In the genomic region with DNA sequence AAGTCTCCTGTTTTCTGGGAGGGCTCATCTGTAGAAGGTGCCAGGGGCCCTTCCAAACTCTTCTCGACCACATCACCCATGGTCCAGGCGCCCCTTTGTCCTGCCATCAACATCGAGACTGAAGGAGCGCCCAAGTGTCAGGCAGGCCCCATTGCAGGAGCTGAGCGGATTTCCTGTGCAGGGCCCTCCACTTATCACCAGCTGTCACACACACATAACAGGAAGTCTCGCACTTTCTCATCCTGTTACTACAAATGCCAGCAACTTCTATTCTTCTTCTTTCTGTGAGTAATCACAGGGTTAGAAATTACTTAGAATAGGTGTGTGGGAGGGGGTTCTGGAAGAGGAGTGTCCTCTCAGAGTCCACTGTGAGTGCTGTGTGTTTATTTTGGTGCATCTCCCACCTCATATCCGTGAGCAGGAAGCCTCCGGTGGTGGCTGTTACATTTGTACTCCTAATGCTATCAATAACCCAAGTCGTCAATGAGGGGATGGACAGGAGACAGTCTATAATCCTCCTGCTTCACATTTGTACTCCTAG, we compare ENCODE assay signal across 9 cellular contexts.
A peak's percentile ranks its signal among the peaks of the same experiment; 100 is the strongest.
DNase-seq lines count a peak whose midpoint lies in the region; ATAC-seq lines count a peak whose summit lies in the region.
"Had no signal": no experiment of that assay in that cellular context is flagged by ENCODE, and none has a peak within 500 bp of the region (broad histone marks: within the 10 kb centered on the region; RNA-seq: fewer than 3 reads in every experiment).

A gene with protein sequence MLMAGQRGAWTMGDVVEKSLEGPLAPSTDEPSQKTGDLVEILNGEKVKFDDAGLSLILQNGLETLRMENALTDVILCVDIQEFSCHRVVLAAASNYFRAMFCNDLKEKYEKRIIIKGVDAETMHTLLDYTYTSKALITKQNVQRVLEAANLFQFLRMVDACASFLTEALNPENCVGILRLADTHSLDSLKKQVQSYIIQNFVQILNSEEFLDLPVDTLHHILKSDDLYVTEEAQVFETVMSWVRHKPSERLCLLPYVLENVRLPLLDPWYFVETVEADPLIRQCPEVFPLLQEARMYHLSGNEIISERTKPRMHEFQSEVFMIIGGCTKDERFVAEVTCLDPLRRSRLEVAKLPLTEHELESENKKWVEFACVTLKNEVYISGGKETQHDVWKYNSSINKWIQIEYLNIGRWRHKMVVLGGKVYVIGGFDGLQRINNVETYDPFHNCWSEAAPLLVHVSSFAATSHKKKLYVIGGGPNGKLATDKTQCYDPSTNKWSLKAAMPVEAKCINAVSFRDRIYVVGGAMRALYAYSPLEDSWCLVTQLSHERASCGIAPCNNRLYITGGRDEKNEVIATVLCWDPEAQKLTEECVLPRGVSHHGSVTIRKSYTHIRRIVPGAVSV (minus strand): TSS at position 166 of the 541 bp plus-strand sequence. CDS start 53 bp downstream, at position 113.

- ATAC-seq in HG03342 (IDR thresholded peaks at IDR 0.05; ENCODE audit: unreplicated experiment) = peak; percentile 91

- H3K4me3 Mint-ChIP-seq in dendritic cell treated with granulocyte-macrophage colony-stimulating factor and Interleukin-4, amounts not matched to agents 40 ng/mL and 50 ng/mL, for 4 days = peak within 1 kb of the TSS; percentile 85

- no peaks in the 10 kb centered on the region for H3K9me3 Mint-ChIP-seq in dendritic cell treated with granulocyte-macrophage colony-stimulating factor and Interleukin-4, amounts not matched to agents 40 ng/mL and 50 ng/mL, for 4 days

- intact Hi-C loops in dendritic cell treated with granulocyte-macrophage colony-stimulating factor and Interleukin-4, amounts not matched to agents 40 ng/mL and 50 ng/mL, for 4 days (cut with micrococcal nuclease) = no loop called here

- no peaks in the 10 kb centered on the region for H3K27me3 Mint-ChIP-seq in dendritic cell treated with granulocyte-macrophage colony-stimulating factor and Interleukin-4, amounts not matched to agents 40 ng/mL and 50 ng/mL, for 4 days

- peak within 1 kb of the TSS in 18 of 21 experiments; percentile 16 to 87 (median 72) for H3K27ac ChIP-seq in skin epidermis
- H3K27ac ChIP-seq: VCaP had no signal

- DNase-seq in GM19238 (ENCODE audit: insufficient read length, low spot score) (peak; percentile 73), HCEC 1CT (no peak), DMS114 treated with DMSO at 0.1 percent for 48 hours (lab: John Stamatoyannopoulos, UW; ENCODE audit: unreplicated experiment) (no peak), ecto neural progenitor cell (ENCODE audit: low spot score) (no peak)
- DNase-seq in activated CD4-positive, CD25-positive, alpha-beta regulatory T cell (lab: John Stamatoyannopoulos, UW) = peak; percentile 23 to 48 (median 38)

- peak within 1 kb of the TSS; percentile 92 for H3K27ac Mint-ChIP-seq in dendritic cell treated with granulocyte-macrophage colony-stimulating factor and Interleukin-4, amounts not matched to agents 40 ng/mL and 50 ng/mL, for 4 days

- H3K36me3 Mint-ChIP-seq in dendritic cell treated with granulocyte-macrophage colony-stimulating factor and Interleukin-4, amounts not matched to agents 40 ng/mL and 50 ng/mL, for 4 days (ENCODE audit: low read depth) = peaks cover 14% of the 10 kb centered on the region

- peak within 1 kb of the TSS; percentile 20 to 42 (median 32) for H3K4me3 ChIP-seq in skin epidermis

- peaks cover 52% of the 10 kb centered on the region for H3K4me1 Mint-ChIP-seq in dendritic cell treated with granulocyte-macrophage colony-stimulating factor and Interleukin-4, amounts not matched to agents 40 ng/mL and 50 ng/mL, for 4 days (ENCODE audit: low read depth)

Comparison
In these comparisons a context has a peak if more than half of its experiments do, and no peak if none do; other contexts are left out.
1. DNase-seq: peak in GM19238 (single experiment) and activated CD4-positive, CD25-positive, alpha-beta regulatory T cell (4 of 4); none in HCEC 1CT (single experiment), DMS114 treated with DMSO at 0.1 percent for 48 hours (single experiment) and ecto neural progenitor cell (single experiment).